In the genomic region with DNA sequence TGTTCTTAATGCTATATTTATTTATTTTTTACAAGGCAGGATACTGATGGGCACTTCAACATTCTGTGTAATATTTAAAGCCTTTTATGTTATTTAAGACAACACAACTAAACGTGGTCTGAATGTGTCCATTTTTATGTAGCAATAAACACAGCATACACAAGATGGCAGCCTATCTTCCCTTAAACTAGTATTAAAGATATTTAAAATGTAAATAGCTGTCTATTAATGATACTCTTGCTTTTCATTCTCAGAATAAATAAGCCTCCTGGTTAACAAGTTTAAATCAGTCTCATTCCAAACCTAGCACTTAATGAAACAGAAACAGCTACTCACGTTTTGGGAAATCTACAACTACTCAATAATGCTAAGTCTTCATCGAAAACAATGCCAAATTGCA, we compare ENCODE assay signal across 10 cellular contexts.
DNase-seq lines count a peak whose midpoint lies in the region; ATAC-seq lines count a peak whose summit lies in the region.
"Had no signal": no experiment of that assay in that cellular context is flagged by ENCODE, and none has a peak within 500 bp of the region (broad histone marks: within the 10 kb centered on the region; RNA-seq: fewer than 3 reads in every experiment).

No MANE protein-coding gene starts in this region.

- H3K9me3 ChIP-seq in Karpas-422 (ENCODE audit: low read length): no peaks in the 10 kb centered on the region

- H3K9ac ChIP-seq in Karpas-422 (ENCODE audit: low read length): no peak overlapping the region

- no peaks in the 10 kb centered on the region for H3K27me3 ChIP-seq in Karpas-422 (ENCODE audit: low read length)

- no peak overlapping the region for H3K27ac Mint-ChIP-seq in activated CD4-positive, alpha-beta memory T cell treated with anti-CD3 and anti-CD28 coated beads for 36 hours
- H3K27ac Mint-ChIP-seq: memory B cell had no signal

- H3K4me3 ChIP-seq in Karpas-422 (ENCODE audit: low read length): no peak overlapping the region

- DNase-seq in NCI-H510A treated with DMSO at 0.1 percent for 48 hours (lab: John Stamatoyannopoulos, UW) (peak; percentile 10), NCI-H510A (lab: John Stamatoyannopoulos, UW) (no peak), Karpas-422 (peak; percentile 52), astrocyte of the hippocampus (ENCODE audit: low read depth, low spot score) (peak; percentile 51), sciatic nerve (ENCODE audit: low spot score) (no peak), T-helper 1 cell (no peak), NK-92 (lab: John Stamatoyannopoulos, UW; ENCODE audit: unreplicated experiment) (no peak)
- no peak for DNase-seq in activated CD4-positive, alpha-beta memory T cell treated with anti-CD3 and anti-CD28 coated beads for 36 hours

- H3K4me1 ChIP-seq in Karpas-422 (ENCODE audit: low read length): no peaks in the 10 kb centered on the region

- intact Hi-C loops in sciatic nerve (cut with DNase I): no loop called here
- intact Hi-C loops in activated CD4-positive, alpha-beta memory T cell treated with anti-CD3 and anti-CD28 coated beads for 36 hours (cut with micrococcal nuclease): loop anchor here (2.0 kb wide), 1 partner anchor 874 kb away; no protein-coding TSS in a partner anchor

- no peaks in the 10 kb centered on the region for H3K4me1 Mint-ChIP-seq in activated CD4-positive, alpha-beta memory T cell treated with anti-CD3 and anti-CD28 coated beads for 36 hours (ENCODE audit: low read depth)

- no peak overlapping the region for H3K27ac ChIP-seq in Karpas-422 (ENCODE audit: low read length)
- H3K27ac ChIP-seq: HL-60 had no signal

- no peak overlapping the region for H2AFZ ChIP-seq in Karpas-422 (ENCODE audit: low read length)

- no peaks in the 10 kb centered on the region for H4K20me1 ChIP-seq in Karpas-422 (ENCODE audit: insufficient read depth, low read depth, low read length)

- no peaks in the 10 kb centered on the region for H3K36me3 ChIP-seq in Karpas-422 (ENCODE audit: insufficient read depth, low read length)

- no peaks in the 10 kb centered on the region for H3K79me2 ChIP-seq in Karpas-422 (ENCODE audit: low read length)

- no peak overlapping the region for H3K4me2 ChIP-seq in Karpas-422 (ENCODE audit: low read depth, low read length, poor library complexity, severe bottlenecking)

- POLR2A ChIA-PET in activated CD4-positive, alpha-beta memory T cell treated with anti-CD3 and anti-CD28 coated beads for 36 hours (lab: Charles Lee): no interaction called here

- peak; percentile 46 for ATAC-seq in sciatic nerve

- H3K4me3 Mint-ChIP-seq in activated CD4-positive, alpha-beta memory T cell treated with anti-CD3 and anti-CD28 coated beads for 36 hours: no peak overlapping the region
- H3K4me3 Mint-ChIP-seq: memory B cell had no signal

- peaks cover 7% of the 10 kb centered on the region for H3K9me3 Mint-ChIP-seq in activated CD4-positive, alpha-beta memory T cell treated with anti-CD3 and anti-CD28 coated beads for 36 hours
- H3K9me3 Mint-ChIP-seq: memory B cell had no signal

- no peaks in the 10 kb centered on the region for H3K9me2 ChIP-seq in Karpas-422 (replicated peaks; ENCODE audit: insufficient read depth, low read length)

- no peaks in the 10 kb centered on the region for H3K36me3 Mint-ChIP-seq in activated CD4-positive, alpha-beta memory T cell treated with anti-CD3 and anti-CD28 coated beads for 36 hours
- H3K36me3 Mint-ChIP-seq: memory B cell had no signal

- CTCF ChIA-PET in activated CD4-positive, alpha-beta memory T cell treated with anti-CD3 and anti-CD28 coated beads for 36 hours (lab: Charles Lee): interaction anchor here (1.4 to 2.1 kb wide), 2 partner anchors 8 to 15 kb away, joined by 3 to 7 read pairs; no protein-coding TSS in a partner anchor

- H3K27me3 Mint-ChIP-seq in activated CD4-positive, alpha-beta memory T cell treated with anti-CD3 and anti-CD28 coated beads for 36 hours: no peaks in the 10 kb centered on the region
- H3K27me3 Mint-ChIP-seq: memory B cell had no signal

Comparison
In these comparisons a context has a peak if more than half of its experiments do, and no peak if none do; other contexts are left out.
1. DNase-seq: peak in NCI-H510A treated with DMSO at 0.1 percent for 48 hours (single experiment), Karpas-422 (single experiment) and astrocyte of the hippocampus (single experiment); none in NCI-H510A (single experiment), sciatic nerve (single experiment), activated CD4-positive, alpha-beta memory T cell treated with anti-CD3 and anti-CD28 coated beads for 36 hours (single experiment), T-helper 1 cell (0 of 5) and NK-92 (single experiment).